8 cellular contexts compared by ENCODE assay signal in genomic region chr14:63039800-63040380, GRCh38. TPM values are rescaled to one million over a fixed set of nuclear protein-coding genes. Genes with fewer than 3 reads are reported as not detected.
A peak's percentile ranks its signal among the peaks of the same experiment; 100 is the strongest.
DNase-seq lines count a peak whose midpoint lies in the region; ATAC-seq and TF ChIP-seq lines count a peak whose summit lies in the region.

No MANE protein-coding gene starts in this region.

- H3K9me3 ChIP-seq in SK-N-MC (ENCODE audit: low read depth, low read length), result no peaks in the 10 kb centered on the region

- H3K9ac ChIP-seq in SK-N-MC (ENCODE audit: insufficient read length), result no peak overlapping the region

- H3K4me3 ChIP-seq in SK-N-MC, result no peak overlapping the region

- intact Hi-C loops in Right ventricle myocardium superior (cut with DNase I), result no loop called here

- DNase-seq in D341Med (ENCODE audit: low spot score) (peak; percentile 35), SK-N-MC (ENCODE audit: low read depth, low spot score) (peak; percentile 26), islet precursor cell (peak; percentile 59), anterior cingulate cortex (lab: John Stamatoyannopoulos, UW) (no peak), KG1 (lab: John Stamatoyannopoulos, UW) (no peak), Right ventricle myocardium superior (no peak)
- DNase-seq in effector CD8-positive, alpha-beta T cell (lab: John Stamatoyannopoulos, UW), result no peak

- peak; percentile 61 for TF ChIP-seq CTCF in LNCAP (IDR thresholded peaks at IDR 0.05)

- H3K27ac ChIP-seq in SK-N-MC, result no peak overlapping the region

- ATAC-seq in Right ventricle myocardium superior (ENCODE audit: poor library complexity), result no peak

- H3K36me3 ChIP-seq in SK-N-MC (ENCODE audit: insufficient read depth, low read length), result no peaks in the 10 kb centered on the region

RNA-seq across cellular contexts. Expression of gene KCNH5, which starts 5.4 kb away (rescaled TPM):
- not detected for total RNA-seq in Right ventricle myocardium superior

Comparison
In these comparisons a context has a peak if more than half of its experiments do, and no peak if none do; other contexts are left out.
1. DNase-seq: peak in D341Med (single experiment), SK-N-MC (single experiment) and islet precursor cell (single experiment); none in anterior cingulate cortex (0 of 58), KG1 (single experiment), Right ventricle myocardium superior (single experiment) and effector CD8-positive, alpha-beta T cell (single experiment).